19 cellular contexts compared by ENCODE assay signal in genomic region chr6:150773969-150774368, GRCh38.
"Had no signal": no experiment of that assay in that cellular context is flagged by ENCODE, and none has a peak within 500 bp of the region (broad histone marks: within the 10 kb centered on the region; RNA-seq: fewer than 3 reads in every experiment).

No MANE protein-coding gene starts in this region.

- H3K36me3 ChIP-seq: colonic mucosa, esophagus muscularis mucosa, gastroesophageal sphincter, left lung, lower lobe of right lung had no signal

- H3K9me3 ChIP-seq: colonic mucosa had no signal

- H3K4me1 ChIP-seq: colonic mucosa, esophagus muscularis mucosa, foreskin keratinocyte, gastroesophageal sphincter, left lung, lower lobe of right lung had no signal

- H3K27me3 ChIP-seq: colonic mucosa, esophagus muscularis mucosa, foreskin keratinocyte, gastroesophageal sphincter, heart left ventricle, left lung had no signal

- H3K4me3 ChIP-seq: colonic mucosa, esophagus muscularis mucosa, gastroesophageal sphincter, heart left ventricle, left lung, lower lobe of right lung, mucosa of descending colon had no signal

- FAIRE-seq: endothelial cell of umbilical vein, frontal cortex, islet of Langerhans, keratinocyte had no signal

- DNase-seq: colonic mucosa; cortex of kidney; effector memory CD4-positive, alpha-beta T cell; foreskin keratinocyte; heart left ventricle; hippocampal formation; left cardiac atrium; left lung; left ventricle myocardium superior; lower lobe of right lung; mesenchymal stem cell; mucosa of descending colon; naive B cell had no signal

- H3K27ac ChIP-seq: colonic mucosa, esophagus muscularis mucosa, foreskin keratinocyte, gastroesophageal sphincter, heart left ventricle, left lung, lower lobe of right lung had no signal
